Comparison of ENCODE assay signal across 1 cellular context in genomic region chr19:11380653-11381534, GRCh38.
TF ChIP-seq lines count a peak whose summit lies in the region.

No MANE protein-coding gene starts in this region.

TF ChIP-seq in HEK293, 187 proteins besides CTCF, POLR2A, EP300 and RAD21 (continued from another document and continues in another):
- no peak for TF ChIP-seq PRDM2 (tag by site-specific recombination; IDR thresholded peaks at IDR 0.05; ENCODE audit: borderline replicate concordance)
- TF ChIP-seq PBX3 (CRISPR knock-in tag; IDR thresholded peaks at IDR 0.05) = 0 out of 2 replicates have a peak, but pooled peaks have one; percentile 51
- 0 out of 2 replicates have a peak, but pooled peaks have one; percentile 19 for TF ChIP-seq YY2 (tag by site-specific recombination; IDR thresholded peaks at IDR 0.05)
- TF ChIP-seq ZBTB44 (tag by site-specific recombination; IDR thresholded peaks at IDR 0.05) = no peak
- TF ChIP-seq YY1 (tag by site-specific recombination; IDR thresholded peaks at IDR 0.05) = peak; percentile 12; the same call in 1 of the 2 replicates
- TF ChIP-seq ZNF645 (tag by site-specific recombination; IDR thresholded peaks at IDR 0.05) = 0 out of 2 replicates have a peak, but pooled peaks have one; percentile 51
- TF ChIP-seq GFI1B (tag by site-specific recombination; IDR thresholded peaks at IDR 0.05) = no peak
- TF ChIP-seq ZNF140 (tag by site-specific recombination; IDR thresholded peaks at IDR 0.05) = no peak
- TF ChIP-seq ZBTB10 (tag by site-specific recombination; IDR thresholded peaks at IDR 0.05) = peak; percentile 59
- no peak for TF ChIP-seq ZNF596 (tag by site-specific recombination; IDR thresholded peaks at IDR 0.05)
- TF ChIP-seq ZNF776 (tag by site-specific recombination; IDR thresholded peaks at IDR 0.05; ENCODE audit: borderline replicate concordance) = no peak
- no peak for TF ChIP-seq HOXD13 (CRISPR knock-in tag; IDR thresholded peaks at IDR 0.05; ENCODE audit: borderline replicate concordance)
- TF ChIP-seq KLF1 (tag by site-specific recombination; IDR thresholded peaks at IDR 0.05) = no peak
- no peak for TF ChIP-seq TCF7L2 (IDR thresholded peaks at IDR 0.05; ENCODE audit: borderline replicate concordance, low read depth, low read length)
- TF ChIP-seq BCL6B (tag by site-specific recombination; IDR thresholded peaks at IDR 0.05) = no peak
- no peak for TF ChIP-seq ZNF549 (tag by site-specific recombination; IDR thresholded peaks at IDR 0.05)
- no peak for TF ChIP-seq GLI2 (tag by site-specific recombination; IDR thresholded peaks at IDR 0.05; ENCODE audit: borderline replicate concordance, low read depth)
- TF ChIP-seq ZBTB6 (tag by site-specific recombination; IDR thresholded peaks at IDR 0.05) = peak; percentile 54; the same call in 1 of the 2 replicates
- TF ChIP-seq ZNF302 (tag by site-specific recombination; IDR thresholded peaks at IDR 0.05; ENCODE audit: low read depth) = no peak
- 0 out of 2 replicates have a peak, but pooled peaks have one; percentile 58 for TF ChIP-seq ZNF148 (tag by site-specific recombination; IDR thresholded peaks at IDR 0.05; ENCODE audit: borderline replicate concordance)
- TF ChIP-seq ZNF280D (tag by site-specific recombination; IDR thresholded peaks at IDR 0.05) = no peak
- TF ChIP-seq PRDM4 (tag by site-specific recombination; IDR thresholded peaks at IDR 0.05) = no peak
- TF ChIP-seq ZNF146 (tag by site-specific recombination; IDR thresholded peaks at IDR 0.05) = no peak
- TF ChIP-seq PRDM1 (tag by site-specific recombination; IDR thresholded peaks at IDR 0.05) = no peak
- no peak for TF ChIP-seq ZNF664 (tag by site-specific recombination; IDR thresholded peaks at IDR 0.05)
- TF ChIP-seq ZNF747 (tag by site-specific recombination; IDR thresholded peaks at IDR 0.05) = no peak
- TF ChIP-seq ZFP69B (tag by site-specific recombination; IDR thresholded peaks at IDR 0.05) = peak; percentile 31; the same call in 1 of the 2 replicates
- TF ChIP-seq SCRT1 (tag by site-specific recombination; IDR thresholded peaks at IDR 0.05; ENCODE audit: borderline replicate concordance) = no peak
- peak; percentile 69 for TF ChIP-seq ZNF660 (tag by site-specific recombination; IDR thresholded peaks at IDR 0.05)
